In genomic region chr12:108514973-108515814, GRCh38 we compare ENCODE assay signal across 8 cellular contexts. TPM values are rescaled to one million over a fixed set of nuclear protein-coding genes. Genes with fewer than 3 reads are reported as not detected.
DNase-seq lines count a peak whose midpoint lies in the region; ATAC-seq and TF ChIP-seq lines count a peak whose summit lies in the region.

FICD (plus strand) TSS chr12:108515277; CDS start chr12:108516973, 1,696 bp downstream.

- H3K9me3 ChIP-seq in mammary epithelial cell (replicated peaks; ENCODE audit: insufficient read depth, low read length) (no peaks in the 10 kb centered on the region), iPS-20b (ENCODE audit: insufficient read depth, low read depth, low read length) (no peaks in the 10 kb centered on the region)

- in situ Hi-C loops in mammary epithelial cell (cut with MboI; ENCODE audit: low sequenced_read_pairs in 2 of 2): no loop called here

- peak within 1 kb of the TSS; percentile 95 for H3K4me2 ChIP-seq in mammary epithelial cell (ENCODE audit: insufficient read depth, low read depth, low read length)

- H3K36me3 ChIP-seq in mammary epithelial cell (ENCODE audit: insufficient read depth, low read length) (peaks cover 11% of the 10 kb centered on the region), iPS-20b (ENCODE audit: insufficient read depth, low read depth, low read length) (peaks cover 31% of the 10 kb centered on the region)

- ATAC-seq in GM18909 (IDR thresholded peaks at IDR 0.05; ENCODE audit: poor library complexity, unreplicated experiment) (peak; percentile 87), HG03159 (IDR thresholded peaks at IDR 0.05; ENCODE audit: unreplicated experiment) (peak; percentile 85)

- WGBS in mammary epithelial cell (ENCODE audit: low coverage, missing lambda C conversion rate): 0% methylated on average over 23 of the region's 67 CpGs

- peak within 1 kb of the TSS; percentile 70; the same call in 1 of the 2 replicates for H3K27ac ChIP-seq in VCaP
- peak within 1 kb of the TSS; percentile 52 for H3K27ac ChIP-seq in mammary epithelial cell (ENCODE audit: insufficient read depth, low read depth, low read length)
- no peak within 1 kb of the TSS for H3K27ac ChIP-seq in iPS-20b (ENCODE audit: low read length)
- peak within 1 kb of the TSS; percentile 23 to 90 (median 84) for H3K27ac ChIP-seq in skin epidermis

- H2AFZ ChIP-seq in mammary epithelial cell (ENCODE audit: low read depth, low read length): peak within 1 kb of the TSS; percentile 93

- peaks cover 13% of the 10 kb centered on the region for H3K79me2 ChIP-seq in mammary epithelial cell (ENCODE audit: insufficient read depth, low read length)

- CTCF ChIA-PET in mammary epithelial cell (lab: Charles Lee; ENCODE audit: low non-redundant PET): no interaction called here

- H3K9ac ChIP-seq in mammary epithelial cell (ENCODE audit: insufficient read depth, low read length) (peak within 1 kb of the TSS; percentile 67), iPS-20b (ENCODE audit: low read depth, low read length) (peak within 1 kb of the TSS; percentile 84)

- no peak for TF ChIP-seq CTCF in VCaP (conservative IDR thresholded peaks at IDR 0.05)
- no peak for TF ChIP-seq CTCF in mammary epithelial cell (conservative IDR thresholded peaks at IDR 0.05 in 1 of 2, IDR thresholded peaks at IDR 0.05 in 1 of 2; ENCODE audit: extremely low read depth in 1 of 2, insufficient read depth in 1 of 2, low read depth in 1 of 2, low read length in 2 of 2)

- no peaks in the 10 kb centered on the region for H4K20me1 ChIP-seq in mammary epithelial cell (ENCODE audit: insufficient read depth, low read length)

- intact Hi-C loops in mammary epithelial cell (cut with micrococcal nuclease): loop anchor here (1.0 to 5.0 kb wide), 2 partner anchors 103 to 577 kb away; partner anchors contain the start of gene ALKBH2

- H3K27me3 ChIP-seq in mammary epithelial cell (ENCODE audit: insufficient read depth, low read length): no peaks in the 10 kb centered on the region
- no peaks in the 10 kb centered on the region for H3K27me3 ChIP-seq in iPS-20b (ENCODE audit: insufficient read depth, low read length)

- TSS peak; percentile 56 for BruUV-seq in mammary epithelial cell (replicated peaks; lab: Mats Ljungman, UMichigan)

- peak; percentile 99 for DNase-seq in AG08395 (ENCODE audit: low spot score)
- peak; percentile 99 for DNase-seq in NCI-H2227 (lab: John Stamatoyannopoulos, UW; ENCODE audit: unreplicated experiment)
- peak; percentile 99 for DNase-seq in mammary epithelial cell

- H3K4me3 ChIP-seq in mammary epithelial cell (replicated peaks in 1 of 3; ENCODE audit: insufficient read depth in 1 of 3, low read depth in 2 of 3, low read length in 3 of 3) (peak within 1 kb of the TSS; percentile 71 to 85 (median 81)), iPS-20b (ENCODE audit: low read length) (peak within 1 kb of the TSS; percentile 75), skin epidermis (peak within 1 kb of the TSS; percentile 54 to 92 (median 78))

- peaks cover 9% of the 10 kb centered on the region for H3K4me1 ChIP-seq in mammary epithelial cell (ENCODE audit: insufficient read depth, low read length)
- H3K4me1 ChIP-seq in iPS-20b (ENCODE audit: insufficient read depth, low read length): peaks cover 4% of the 10 kb centered on the region; the same call in 1 of the 2 replicates

- dilution Hi-C loops in mammary epithelial cell (cut with HindIII; ENCODE audit: low sequenced_read_pairs): no loop called here

RNA-seq across cellular contexts. Expression of gene FICD, which starts in this region (rescaled TPM):
- total RNA-seq in mammary epithelial cell: 1 to 10 TPM; 5.5 to 5.6 TPM
- polyA plus RNA-seq in mammary epithelial cell: 0.80 TPM
- not detected for polyA minus RNA-seq in mammary epithelial cell
